Comparison of ENCODE assay signal across 11 cellular contexts in genomic region chr7:2660359-2661095, GRCh38. TPM values are rescaled to one million over a fixed set of nuclear protein-coding genes. Genes with fewer than 3 reads are reported as not detected.
DNase-seq lines count a peak whose midpoint lies in the region; ATAC-seq, FAIRE-seq and TF ChIP-seq lines count a peak whose summit lies in the region.
"Had no signal": no experiment of that assay in that cellular context is flagged by ENCODE, and none has a peak within 500 bp of the region (broad histone marks: within the 10 kb centered on the region; RNA-seq: fewer than 3 reads in every experiment).

No MANE protein-coding gene starts in this region.

- intact Hi-C loops in sciatic nerve (cut with DNase I), result no loop called here

- ATAC-seq in sciatic nerve (no peak), HG03025 (IDR thresholded peaks at IDR 0.05; ENCODE audit: low FRiP score, unreplicated experiment) (no peak)

- H3K56ac ChIP-seq in H1 (replicated peaks; ENCODE audit: insufficient read length, low read depth, low read length), result no peak overlapping the region

- no peak for TF ChIP-seq EP300 in H1 (IDR thresholded peaks at IDR 0.05; ENCODE audit: borderline replicate concordance in 1 of 2, low read depth in 2 of 2, low read length in 2 of 2)

- H3K79me1 ChIP-seq in H1 (ENCODE audit: low read depth, low read length), result peaks cover 3% of the 10 kb centered on the region; the same call in 1 of the 2 replicates

- no peak overlapping the region for H2AK5ac ChIP-seq in H1 (ENCODE audit: low read depth, low read length)

- TF ChIP-seq RAD21 in H1 (IDR thresholded peaks at IDR 0.05 in 1 of 2, conservative IDR thresholded peaks at IDR 0.05 in 1 of 2; ENCODE audit: low read depth in 2 of 2, low read length in 2 of 2), result peak; percentile 34 to 48; a peak in 3 of 4 replicates

- H3K23me2 ChIP-seq in H1 (ENCODE audit: low read depth, low read length), result peaks cover 5% of the 10 kb centered on the region; the same call in 1 of the 2 replicates

- no peaks in the 10 kb centered on the region for H3K79me2 ChIP-seq in H1 (ENCODE audit: control insufficient read depth in 1 of 2, insufficient read depth in 2 of 2, low read length in 2 of 2)

- no peak overlapping the region for H2BK12ac ChIP-seq in H1 (ENCODE audit: low read depth, low read length)

- POLR2A ChIA-PET in H1 (lab: Charles Lee; ENCODE audit: partially characterized antibody), result interaction anchor here (1.0 to 5.1 kb wide), 7 partner anchors 10 to 208 kb away, joined by 3 to 20 read pairs (median 4); partner anchors contain the start of gene TTYH3

- CTCF ChIA-PET in H1 (lab: Charles Lee; ENCODE audit: partially characterized antibody), result interaction anchor here (0.6 to 4.0 kb wide), 25 partner anchors 10 to 209 kb away, joined by 3 to 27 read pairs (median 4); no protein-coding TSS in a partner anchor

- H3K9ac ChIP-seq in H1 (replicated peaks in 1 of 4; ENCODE audit: extremely low read depth in 1 of 4, low read depth in 3 of 4, low read length in 3 of 4), result no peak overlapping the region

- no peaks in the 10 kb centered on the region for H3K27me3 ChIP-seq in GM06990 (replicated peaks; ENCODE audit: control insufficient read depth, insufficient read depth, low read length)
- no peaks in the 10 kb centered on the region; a peak in 2 of 7 replicates for H3K27me3 ChIP-seq in H1 (replicated peaks in 1 of 4; ENCODE audit: control insufficient read depth in 3 of 4, extremely low read depth in 1 of 4, insufficient read depth in 3 of 4, low read length in 3 of 4)

- H3K4me3 ChIP-seq in GM06990 (replicated peaks; ENCODE audit: low read depth, low read length) (no peak overlapping the region), NB4 (ENCODE audit: low read depth, low read length) (no peak overlapping the region), H1 (ENCODE audit: extremely low read depth in 1 of 4, insufficient read depth in 2 of 4, low read depth in 3 of 4, low read length in 4 of 4) (no peak overlapping the region)

- no peak overlapping the region for H3K14ac ChIP-seq in H1 (ENCODE audit: insufficient read length)

- TF ChIP-seq CTCF in GM06990 (IDR thresholded peaks at IDR 0.05; ENCODE audit: insufficient read depth, low read length, poor library complexity, severe bottlenecking) (peak; percentile 35), NB4 (IDR thresholded peaks at IDR 0.05; ENCODE audit: low read depth, low read length) (peak; percentile 51), H1 (IDR thresholded peaks at IDR 0.05; ENCODE audit: control extremely low read depth in 1 of 3, insufficient read depth in 1 of 3, low read depth in 1 of 3, low read length in 3 of 3) (peak in 2 of 3 experiments; percentile 50 to 60; a peak in 3 of 4 replicates)

- no peak overlapping the region for H3K18ac ChIP-seq in H1 (ENCODE audit: extremely low read depth, low read length)

- H4K91ac ChIP-seq in H1 (replicated peaks; ENCODE audit: insufficient read length, low read length), result no peak overlapping the region

- H3K36me3 ChIP-seq in GM06990 (ENCODE audit: control insufficient read depth, insufficient read depth, low read length) (peaks cover 7% of the 10 kb centered on the region), H1 (ENCODE audit: control insufficient read depth in 2 of 4, insufficient read depth in 4 of 4, low read length in 3 of 4) (peaks cover 8 to 38% (median 16%) of the 10 kb centered on the region in 4 experiments; a peak in 7 of 8 replicates)

- no peak overlapping the region for H3K27ac ChIP-seq in H1 (ENCODE audit: low read depth, low read length)

- H2BK20ac ChIP-seq in H1 (ENCODE audit: low read length), result no peak overlapping the region

- 87% methylated on average over 16 of the region's 36 CpGs; no CpG with 5 or more reads in 1 of the 2 experiments for WGBS in H1 (ENCODE audit: extremely low coverage in 1 of 2, insufficient coverage in 1 of 2, insufficient read length in 1 of 2, insufficient replicate concordance in 2 of 2, low coverage in 1 of 2, low lambda C conversion rate in 2 of 2, missing lambda C conversion rate in 1 of 2), 2 experiments

- no peak overlapping the region for H4K5ac ChIP-seq in H1 (ENCODE audit: insufficient read length, low read depth, low read length)

- H2BK120ac ChIP-seq in H1 (replicated peaks; ENCODE audit: low read depth, low read length), result no peak overlapping the region

- H4K8ac ChIP-seq in H1 (ENCODE audit: extremely low read depth, insufficient read depth, low read length), result no peak overlapping the region; the same call in 1 of the 2 replicates

- H3K23ac ChIP-seq in H1 (ENCODE audit: insufficient read length), result no peak overlapping the region

- no peak overlapping the region for H2BK15ac ChIP-seq in H1 (ENCODE audit: low read length)

- no peak overlapping the region for H2BK5ac ChIP-seq in H1 (ENCODE audit: low read depth, low read length)

- no peak overlapping the region for H3K4ac ChIP-seq in H1 (replicated peaks; ENCODE audit: insufficient read length, low read depth, low read length)

- TF ChIP-seq POLR2A in NB4 (IDR thresholded peaks at IDR 0.05; ENCODE audit: extremely low read depth, insufficient read length) (no peak), H1 (IDR thresholded peaks at IDR 0.05; ENCODE audit: control extremely low read depth in 1 of 2, low read depth in 2 of 2, low read length in 2 of 2) (no peak)

- FAIRE-seq in H1 (lab: Jason Lieb, UNC), result no peak

- no peak overlapping the region for H2AFZ ChIP-seq in H1 (ENCODE audit: low read length)

- H3K4me1 ChIP-seq in H1 (replicated peaks in 1 of 4; ENCODE audit: control insufficient read depth in 3 of 4, insufficient read depth in 4 of 4, low read length in 3 of 4), result peaks cover 0 to 4% (median under 1%) of the 10 kb centered on the region in 4 experiments; a peak in 2 of 7 replicates

- H3K9me3 ChIP-seq in H1 (ENCODE audit: insufficient read depth in 2 of 2, low read depth in 1 of 2, low read length in 1 of 2), result no peaks in the 10 kb centered on the region; a peak in 1 of 4 replicates

- DNase-seq in GM06990 (ENCODE audit: extremely low read depth, insufficient read length) (peak; percentile 24), NB4 (ENCODE audit: low read depth) (no peak), H1 (ENCODE audit: low read depth in 1 of 2, low spot score in 2 of 2) (peak in 1 of 2 experiments; percentile 71), sciatic nerve (ENCODE audit: low spot score) (peak; percentile 57), RPMI8226 (no peak), NCI-H748 (lab: John Stamatoyannopoulos, UW; ENCODE audit: unreplicated experiment) (no peak)
- DNase-seq: activated T-cell treated with anti-CD3 and anti-CD28 coated beads, Interleukin-2, amount 50 U/mL, for 24 hours; immature natural killer cell; NCI-H2081 treated with DMSO at 0.1 percent for 48 hours had no signal

- peaks cover 0 to 20% of the 10 kb centered on the region in 2 experiments for H4K20me1 ChIP-seq in H1 (replicated peaks in 1 of 2; ENCODE audit: control insufficient read depth in 1 of 2, insufficient read depth in 2 of 2, low read length in 2 of 2)

- no peak overlapping the region for H3K4me2 ChIP-seq in H1 (ENCODE audit: insufficient read depth in 1 of 2, low read depth in 2 of 2, low read length in 2 of 2)

TF ChIP-seq in H1, 55 proteins besides CTCF, POLR2A, EP300 and RAD21 (continues in another document):
- TF ChIP-seq BACH1 (IDR thresholded peaks at IDR 0.05; ENCODE audit: low read length) (no peak), ASH2L (IDR thresholded peaks at IDR 0.05; ENCODE audit: low read length) (no peak), SIRT6 (IDR thresholded peaks at IDR 0.05; ENCODE audit: low read length) (no peak), CTBP2 (IDR thresholded peaks at IDR 0.05; ENCODE audit: borderline replicate concordance, insufficient read depth, insufficient read length, low read length) (no peak), KDM5A (IDR thresholded peaks at IDR 0.05; ENCODE audit: low read length) (no peak), JUN (IDR thresholded peaks at IDR 0.05; ENCODE audit: low read depth, low read length) (no peak), SIN3A (conservative IDR thresholded peaks at IDR 0.05 in 1 of 2, IDR thresholded peaks at IDR 0.05 in 1 of 2; ENCODE audit: low read depth in 1 of 2, low read length in 2 of 2) (no peak), RXRA (IDR thresholded peaks at IDR 0.05; ENCODE audit: insufficient read depth, low read depth, low read length) (no peak), SAP30 (IDR thresholded peaks at IDR 0.05; ENCODE audit: insufficient read depth, insufficient replicate concordance, low read length) (no peak), PHF8 (conservative IDR thresholded peaks at IDR 0.05; ENCODE audit: low read depth, low read length) (no peak), USF2 (IDR thresholded peaks at IDR 0.05; ENCODE audit: low read length) (no peak), YY1 (IDR thresholded peaks at IDR 0.05; ENCODE audit: low read depth, low read length) (no peak)

RNA-seq across cellular contexts. Expression of gene AMZ1, which starts 27.5 kb away (rescaled TPM):
- 0.82 and 1.4 TPM in 2 replicates for total RNA-seq in H1 (2021; fragmentation: NEBNext Ultra II Directional; extraction: Animal tissue kit (Norgen Biotek cat#: 25700))
- polyA plus RNA-seq in H1 (2011; rRNA removed), result 0.59 and 1.1 TPM in 2 replicates
- 0.58 TPM for polyA plus RNA-seq in H1 (2011; cell fraction: cytosol; rRNA removed)
- 1.2 TPM for polyA plus RNA-seq in H1 (2011; cell fraction: nucleus; rRNA removed)
- polyA plus RNA-seq in H1 (2012, experiment 1 of 2), result 0.33 to 1.3 TPM (median 0.91 TPM) in 4 replicates
- polyA plus RNA-seq in H1 (2012, experiment 2 of 2), result 0.16 TPM
- 0.65 TPM for polyA plus RNA-seq in H1 (2013, experiment 1 of 2)
- polyA plus RNA-seq in H1 (2013, experiment 2 of 2), result 0.63 TPM
- 0.82 and 0.90 TPM in 2 replicates for polyA minus RNA-seq in H1 (2011; rRNA and poly(A)+ RNA removed)
- polyA minus RNA-seq in H1 (2011; cell fraction: cytosol; rRNA and poly(A)+ RNA removed), result 2.0 TPM
- 2.9 TPM for polyA minus RNA-seq in H1 (2011; cell fraction: nucleus; rRNA and poly(A)+ RNA removed)
- 0.31 TPM for total RNA-seq in sciatic nerve
- total RNA-seq: HT1080 had no signal

RNA-seq across cellular contexts. Expression of gene TTYH3, which starts 28.7 kb away (rescaled TPM):
- 169 and 172 TPM in 2 replicates for total RNA-seq in H1 (2021; fragmentation: NEBNext Ultra II Directional; extraction: Animal tissue kit (Norgen Biotek cat#: 25700))
- polyA plus RNA-seq in H1 (2011; rRNA removed), result 66.2 and 122 TPM in 2 replicates
- 46.4 TPM for polyA plus RNA-seq in H1 (2011; cell fraction: cytosol; rRNA removed)
- 147 TPM for polyA plus RNA-seq in H1 (2011; cell fraction: nucleus; rRNA removed)
- polyA plus RNA-seq in H1 (2012, experiment 1 of 2), result 68.1 to 127 TPM (median 115 TPM) in 4 replicates
- 102 TPM for polyA plus RNA-seq in H1 (2012, experiment 2 of 2)
- polyA plus RNA-seq in H1 (2013, experiment 1 of 2), result 175 TPM
- 184 TPM for polyA plus RNA-seq in H1 (2013, experiment 2 of 2)
- polyA minus RNA-seq in H1 (2011; rRNA and poly(A)+ RNA removed), result 41.7 and 42.6 TPM in 2 replicates
- 87.8 TPM for polyA minus RNA-seq in H1 (2011; cell fraction: cytosol; rRNA and poly(A)+ RNA removed)
- 79.3 TPM for polyA minus RNA-seq in H1 (2011; cell fraction: nucleus; rRNA and poly(A)+ RNA removed)
- 38.6 TPM for total RNA-seq in sciatic nerve

Comparison
In these comparisons a context has a peak if more than half of its experiments do, and no peak if none do; other contexts are left out.
1. DNase-seq: peak in GM06990 (single experiment) and sciatic nerve (single experiment); none in NB4 (single experiment), RPMI8226 (single experiment) and NCI-H748 (single experiment).
2. Peak in every context shown above with its lines, with median percentiles within 50 percentile points of each other: CTCF ChIP-seq.